In genomic region chr2:87437701-87438260, GRCh38 we compare ENCODE assay signal across 7 cellular contexts.
DNase-seq lines count a peak whose midpoint lies in the region; ATAC-seq and TF ChIP-seq lines count a peak whose summit lies in the region.
"Not testable (repeated sequence)": the region's sequence is repeated elsewhere in the genome, so short reads cannot be mapped to it uniquely, and the experiment has no call there.

No MANE protein-coding gene starts in this region.

- not testable (repeated sequence) for TF ChIP-seq POLR2A in heart left ventricle (IDR thresholded peaks at IDR 0.05)

- not testable (repeated sequence) for H4K8ac ChIP-seq in neuronal stem cell (ENCODE audit: low read depth, low read length)

- H3K4me2 ChIP-seq in SK-N-SH; hepatocyte; neuronal stem cell (ENCODE audit: insufficient read depth, low read length, poor library complexity, severe bottlenecking): not testable (repeated sequence)

- intact Hi-C loops in heart left ventricle (cut with DNase I); sciatic nerve (cut with DNase I): not testable (repeated sequence)

- peak in 1 of 2 experiments; percentile 23; a peak in 1 of 4 replicates for TF ChIP-seq EP300 in SK-N-SH (IDR thresholded peaks at IDR 0.05; ENCODE audit: borderline replicate concordance in 1 of 2, low read depth in 1 of 2, low read length in 1 of 2)

- peak; percentile 10 for ATAC-seq in foreskin keratinocyte
- peak; percentile 52 to 82 (median 60) for ATAC-seq in heart left ventricle
- peak; percentile 44 for ATAC-seq in sciatic nerve

- not testable (repeated sequence) for H2BK15ac ChIP-seq in neuronal stem cell (ENCODE audit: low read length)

- peak overlapping the region in 1 of 2 experiments; percentile 95; a peak in 2 of 4 replicates for H3K27ac ChIP-seq in SK-N-SH (ENCODE audit: low read depth in 2 of 2, low read length in 1 of 2)
- not testable (repeated sequence) for H3K27ac ChIP-seq in foreskin keratinocyte; heart left ventricle; neuronal stem cell (replicated peaks; ENCODE audit: low read length)
- H3K27ac ChIP-seq in hepatocyte = peak overlapping the region; percentile 46

- H2AK5ac ChIP-seq in neuronal stem cell (ENCODE audit: low read depth, low read length) = not testable (repeated sequence)

- not testable (repeated sequence) for H3K4me3 ChIP-seq in SK-N-SH (ENCODE audit: low read depth in 2 of 2, low read length in 1 of 2); heart left ventricle; hepatocyte; neuronal stem cell (ENCODE audit: low read length in 2 of 2)

- H3K4me1 ChIP-seq in SK-N-SH (ENCODE audit: control insufficient read depth in 1 of 2, insufficient read depth in 2 of 2, low read depth in 1 of 2, low read length in 1 of 2) (peaks cover 0 to 15% of the 10 kb centered on the region in 2 experiments; a peak in 1 of 4 replicates), hepatocyte (ENCODE audit: insufficient read depth) (peaks cover 11% of the 10 kb centered on the region)
- not testable (repeated sequence) for H3K4me1 ChIP-seq in foreskin keratinocyte; heart left ventricle; neuronal stem cell (ENCODE audit: control insufficient read depth in 2 of 2, insufficient read depth in 1 of 2, low read depth in 1 of 2, low read length in 2 of 2)

- H2BK5ac ChIP-seq in neuronal stem cell (ENCODE audit: low read length) = not testable (repeated sequence)

- not testable (repeated sequence) for H3K9me3 ChIP-seq in SK-N-SH; heart left ventricle; hepatocyte (ENCODE audit: low read depth); neuronal stem cell (replicated peaks in 1 of 2; ENCODE audit: control insufficient read depth in 2 of 2, insufficient read depth in 1 of 2, low read depth in 1 of 2, low read length in 2 of 2)

- H3K4ac ChIP-seq in neuronal stem cell (ENCODE audit: low read length) = not testable (repeated sequence)

- CTCF ChIA-PET in SK-N-SH (lab: Yijun Ruan, JAX) = not testable (repeated sequence)

- not testable (repeated sequence) for H3K79me1 ChIP-seq in neuronal stem cell (ENCODE audit: low read depth, low read length)

- TF ChIP-seq RAD21 in SK-N-SH (IDR thresholded peaks at IDR 0.05; ENCODE audit: low read length) = not testable (repeated sequence)

- not testable (repeated sequence) for H3K9ac ChIP-seq in SK-N-SH; neuronal stem cell (ENCODE audit: low read depth, low read length, poor library complexity)

- 27% methylated on average over 3 of the region's 4 CpGs for WGBS in SK-N-SH (ENCODE audit: low lambda C conversion rate)
- 18 to 34% (median 21%) methylated on average over 2 to 4 of the region's 4 CpGs for WGBS in heart left ventricle, 4 donors
- 40% methylated on average over 3 of the region's 4 CpGs for WGBS in hepatocyte (ENCODE audit: low lambda C conversion rate, missing lambda C conversion rate)
- no CpG with 5 or more reads among the region's 4 CpGs for WGBS in neuronal stem cell (ENCODE audit: extremely low coverage in 2 of 2, insufficient read length in 2 of 2, insufficient replicate concordance in 1 of 2), 2 donors

- not testable (repeated sequence) for H2BK120ac ChIP-seq in neuronal stem cell (ENCODE audit: low read depth, low read length)

- DNase-seq in HuH-7.5 (ENCODE audit: low spot score) = peak; percentile 1
- DNase-seq in SK-N-SH = peak; percentile 39
- DNase-seq in foreskin keratinocyte; heart left ventricle; hepatocyte (ENCODE audit: low spot score); neuronal stem cell (ENCODE audit: low spot score); sciatic nerve (ENCODE audit: low spot score): not testable (repeated sequence)

- not testable (repeated sequence) for H2BK12ac ChIP-seq in neuronal stem cell (ENCODE audit: low read length)

- not testable (repeated sequence) for H3K14ac ChIP-seq in neuronal stem cell (ENCODE audit: low read length)

- not testable (repeated sequence) for H3K27me3 ChIP-seq in SK-N-SH (ENCODE audit: insufficient read depth); foreskin keratinocyte; heart left ventricle; hepatocyte; neuronal stem cell (ENCODE audit: control insufficient read depth in 3 of 3, insufficient read depth in 3 of 3, low read depth in 1 of 3, low read length in 3 of 3)

- POLR2A ChIA-PET in SK-N-SH (lab: Yijun Ruan, JAX) = not testable (repeated sequence)

- not testable (repeated sequence) for TF ChIP-seq CTCF in SK-N-SH (IDR thresholded peaks at IDR 0.05); foreskin keratinocyte (conservative IDR thresholded peaks at IDR 0.05); heart left ventricle (IDR thresholded peaks at IDR 0.05); hepatocyte (IDR thresholded peaks at IDR 0.05; ENCODE audit: poor library complexity)

- not testable (repeated sequence) for H3K23ac ChIP-seq in neuronal stem cell (ENCODE audit: low read depth, low read length, poor library complexity)

- H3K79me2 ChIP-seq in SK-N-SH (ENCODE audit: insufficient read depth); hepatocyte: not testable (repeated sequence)

- not testable (repeated sequence) for H4K91ac ChIP-seq in neuronal stem cell (ENCODE audit: low read depth, low read length, poor library complexity)

- not testable (repeated sequence) for H2AFZ ChIP-seq in SK-N-SH (ENCODE audit: low read depth); hepatocyte
- H2AFZ ChIP-seq in neuronal stem cell (ENCODE audit: low read length) = peak overlapping the region; percentile 73

- not testable (repeated sequence) for H3K9me2 ChIP-seq in SK-N-SH; hepatocyte (replicated peaks; ENCODE audit: insufficient read depth)

- not testable (repeated sequence) for H3F3A ChIP-seq in SK-N-SH (replicated peaks; ENCODE audit: insufficient read depth)

- not testable (repeated sequence) for H3K18ac ChIP-seq in neuronal stem cell (ENCODE audit: low read length)

- not testable (repeated sequence) for H4K20me1 ChIP-seq in SK-N-SH (ENCODE audit: insufficient read depth); hepatocyte (ENCODE audit: insufficient read depth, poor library complexity, severe bottlenecking)

- H3K36me3 ChIP-seq in SK-N-SH (replicated peaks in 1 of 2; ENCODE audit: control insufficient read depth in 1 of 2, insufficient read depth in 2 of 2, low read length in 1 of 2); heart left ventricle; hepatocyte (replicated peaks; ENCODE audit: insufficient read depth, low read depth); neuronal stem cell (replicated peaks in 1 of 2; ENCODE audit: control insufficient read depth in 2 of 2, insufficient read depth in 2 of 2, low read length in 2 of 2): not testable (repeated sequence)

TF ChIP-seq in SK-N-SH, 30 proteins besides CTCF, POLR2A, EP300 and RAD21:
- TF ChIP-seq RCOR1 (IDR thresholded peaks at IDR 0.05; ENCODE audit: low read length) = 0 out of 2 replicates have a peak, but pooled peaks have one; percentile 14

Comparison
In these comparisons a context has a peak if more than half of its experiments do, and no peak if none do; other contexts are left out.
1. ATAC-seq: peak in every context shown above with its lines; median percentile 60 in heart left ventricle; 44 in sciatic nerve; 10 in foreskin keratinocyte.